ENCODE assay signal across 22 cellular contexts in genomic region chr9:123556464-123557435, GRCh38.
DNase-seq lines count a peak whose midpoint lies in the region; TF ChIP-seq lines count a peak whose summit lies in the region.
"Had no signal": no experiment of that assay in that cellular context is flagged by ENCODE, and none has a peak within 500 bp of the region (broad histone marks: within the 10 kb centered on the region; RNA-seq: fewer than 3 reads in every experiment).

No MANE protein-coding gene starts in this region.

- no peak overlapping the region for H3K4me3 ChIP-seq in BLaER1 treated with 17β-estradiol and CSF1 and Interleukin-3, amounts not matched to agents 10 nM and 100 nM
- H3K4me3 ChIP-seq in GM23248 (no peak overlapping the region), colonic mucosa (no peak overlapping the region)
- H3K4me3 ChIP-seq: ascending aorta, heart right ventricle, right atrium auricular region, thoracic aorta had no signal

- no peak overlapping the region for H2AFZ ChIP-seq in GM23248

- H3K27me3 ChIP-seq in BLaER1 treated with 17β-estradiol and CSF1 and Interleukin-3, amounts not matched to agents 10 nM and 100 nM: no peaks in the 10 kb centered on the region
- H3K27me3 ChIP-seq in GM23248 (replicated peaks; ENCODE audit: insufficient read depth): no peaks in the 10 kb centered on the region
- no peaks in the 10 kb centered on the region for H3K27me3 ChIP-seq in colonic mucosa
- H3K27me3 ChIP-seq: ascending aorta, heart right ventricle, right atrium auricular region had no signal

- peak overlapping the region in 3 of 11 experiments; percentile 1 to 23 (median 10); a peak in 3 of 22 replicates for H3K27ac ChIP-seq in BLaER1 treated with 17β-estradiol and CSF1 and Interleukin-3, amounts not matched to agents 10 nM and 100 nM
- H3K27ac ChIP-seq in GM23248: no peak overlapping the region
- H3K27ac ChIP-seq in colonic mucosa: no peak overlapping the region
- H3K27ac ChIP-seq: ascending aorta, heart right ventricle, right atrium auricular region, thoracic aorta, WERI-Rb-1 had no signal

- peaks cover 19 to 29% (median 26%) of the 10 kb centered on the region in 10 experiments for H3K4me1 ChIP-seq in BLaER1 treated with 17β-estradiol and CSF1 and Interleukin-3, amounts not matched to agents 10 nM and 100 nM
- H3K4me1 ChIP-seq in GM23248 (ENCODE audit: insufficient read depth) (peaks cover 4% of the 10 kb centered on the region; the same call in 1 of the 2 replicates), colonic mucosa (no peaks in the 10 kb centered on the region)
- H3K4me1 ChIP-seq: ascending aorta, heart right ventricle, right atrium auricular region had no signal

- 0 out of 22 replicates have a peak overlapping the region, but pooled peaks of 1 of the 11 experiments have one; percentile 6 for H3K9ac ChIP-seq in BLaER1 treated with 17β-estradiol and CSF1 and Interleukin-3, amounts not matched to agents 10 nM and 100 nM
- H3K9ac ChIP-seq in GM23248: no peak overlapping the region
- H3K9ac ChIP-seq in colonic mucosa (ENCODE audit: low read depth in 2 of 2, low read length in 2 of 2): no peak overlapping the region

- H4K20me1 ChIP-seq in BLaER1 treated with 17β-estradiol and CSF1 and Interleukin-3, amounts not matched to agents 10 nM and 100 nM: peaks cover 0 to 44% (median 0%) of the 10 kb centered on the region in 11 experiments; a peak in 6 of 22 replicates
- no peaks in the 10 kb centered on the region for H4K20me1 ChIP-seq in GM23248 (ENCODE audit: insufficient read depth)

- intact Hi-C loops in colonic mucosa (cut with DNase I): no loop called here

- H3K4me2 ChIP-seq in BLaER1 treated with 17β-estradiol and CSF1 and Interleukin-3, amounts not matched to agents 10 nM and 100 nM: peak overlapping the region; percentile 39 to 82 (median 70)
- no peak overlapping the region for H3K4me2 ChIP-seq in GM23248 (ENCODE audit: unreplicated experiment)

- no peaks in the 10 kb centered on the region for H3K79me2 ChIP-seq in GM23248 (ENCODE audit: insufficient read depth)

- H3F3A ChIP-seq in GM23248 (ENCODE audit: insufficient read depth): peaks cover 1% of the 10 kb centered on the region; the same call in 1 of the 2 replicates

- no peaks in the 10 kb centered on the region for H3K9me2 ChIP-seq in GM23248 (ENCODE audit: insufficient read depth)

- H3K36me3 ChIP-seq in BLaER1 treated with 17β-estradiol and CSF1 and Interleukin-3, amounts not matched to agents 10 nM and 100 nM: peaks cover 13 to 96% (median 68%) of the 10 kb centered on the region in 11 experiments
- no peaks in the 10 kb centered on the region for H3K36me3 ChIP-seq in GM23248 (ENCODE audit: low read depth)
- no peaks in the 10 kb centered on the region for H3K36me3 ChIP-seq in colonic mucosa

- DNase-seq in GM23248 (peak; percentile 9), RKO (ENCODE audit: low spot score) (peak; percentile 11), glomerular visceral epithelial cell (ENCODE audit: extremely low spot score) (peak; percentile 58), colonic mucosa (no peak), NCI-H1092 (lab: John Stamatoyannopoulos, UW) (no peak), NCI-H2227 (lab: John Stamatoyannopoulos, UW; ENCODE audit: unreplicated experiment) (no peak)
- DNase-seq: activated CD4-positive, alpha-beta memory T cell treated with anti-CD3 and anti-CD28 coated beads for 36 hours; activated naive CD4-positive, alpha-beta T cell treated with anti-CD3 and anti-CD28 coated beads, Interleukin-2, amount 50 U/mL, for 16 hours; activated T-cell treated with anti-CD3 and anti-CD28 coated beads, Interleukin-2, amount 50 U/mL, for 4 hours; COR-L47; GOT3; heart right ventricle; immature natural killer cell; MM.1S; NCI-H1930; NCI-H446; stimulated activated CD4-positive, alpha-beta T cell treated with anti-CD3 and anti-CD28 coated beads, Interleukin-15, amount 100 ng/mL, for 24 hours; WERI-Rb-1 had no signal

- in situ Hi-C loops in GM23248 (cut with MboI): loop anchor here (10.0 kb wide), 1 partner anchor 478 kb away; no protein-coding TSS in a partner anchor

- TF ChIP-seq CTCF in colonic mucosa (IDR thresholded peaks at IDR 0.05): no peak

- peaks cover 0 to 10% (median 0%) of the 10 kb centered on the region in 11 experiments; a peak in 2 of 22 replicates for H3K9me3 ChIP-seq in BLaER1 treated with 17β-estradiol and CSF1 and Interleukin-3, amounts not matched to agents 10 nM and 100 nM (replicated peaks in 1 of 11)
- H3K9me3 ChIP-seq in GM23248 (ENCODE audit: low read depth) (no peaks in the 10 kb centered on the region), colonic mucosa (no peaks in the 10 kb centered on the region)
- H3K9me3 ChIP-seq: ascending aorta, heart right ventricle, right atrium auricular region, thoracic aorta had no signal

- 92 to 96% methylated on average over 21 to 22 of the region's 22 CpGs for WGBS in GM23248 (ENCODE audit: low coverage in 1 of 2, low lambda C conversion rate in 2 of 2, missing lambda C conversion rate in 2 of 2), 2 experiments

Comparison
In these comparisons a context has a peak if more than half of its experiments do, and no peak if none do; other contexts are left out.
1. DNase-seq: peak in GM23248 (single experiment), RKO (single experiment) and glomerular visceral epithelial cell (single experiment); none in colonic mucosa (single experiment), NCI-H1092 (single experiment) and NCI-H2227 (single experiment).